In the genomic region with DNA sequence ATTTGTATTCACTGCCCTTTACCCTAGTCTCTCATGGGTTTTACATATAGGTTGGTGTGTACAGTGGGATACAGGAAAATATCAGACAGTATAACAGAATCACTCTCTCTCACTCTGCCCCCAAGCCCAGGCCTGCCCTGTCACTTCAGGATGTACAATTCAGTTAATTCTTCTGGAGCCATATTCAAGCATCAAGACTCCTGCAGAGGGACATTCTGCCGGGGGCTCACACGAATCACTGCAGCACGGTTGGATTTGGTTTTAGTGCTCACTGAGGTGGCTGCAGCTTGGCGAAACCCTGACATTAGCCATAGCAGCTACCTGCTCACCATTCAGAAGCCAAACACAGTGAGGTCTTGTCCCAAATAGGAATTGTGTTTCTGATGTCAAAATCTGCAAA, we compare ENCODE assay signal across 10 cellular contexts.
DNase-seq lines count a peak whose midpoint lies in the region; ATAC-seq, FAIRE-seq and TF ChIP-seq lines count a peak whose summit lies in the region.
"Had no signal": no experiment of that assay in that cellular context is flagged by ENCODE, and none has a peak within 500 bp of the region (broad histone marks: within the 10 kb centered on the region; RNA-seq: fewer than 3 reads in every experiment).

No MANE protein-coding gene starts in this region.

- DNase-seq in activated CD8-positive, alpha-beta memory T cell treated with anti-CD3 and anti-CD28 coated beads, Interleukin-2, amount 10 ng/mL, durations not matched to agents 7 days and 5 days, result no peak
- no peak for DNase-seq in activated CD8-positive, alpha-beta memory T cell treated with anti-CD3 and anti-CD28 coated beads for 24 hours
- no peak for DNase-seq in activated CD8-positive, alpha-beta T cell treated with anti-CD3 and anti-CD28 coated beads for 36 hours
- no peak for DNase-seq in kidney
- no peak for DNase-seq in nucleus accumbens (lab: John Stamatoyannopoulos, UW)
- DNase-seq in stimulated activated CD4-positive, alpha-beta T cell treated with anti-CD3 and anti-CD28 coated beads, Interleukin-2, amount 100 ng/mL, for 48 hours, result no peak
- DNase-seq: midbrain, NCI-H2107 had no signal

- H3K27ac Mint-ChIP-seq in activated CD8-positive, alpha-beta memory T cell treated with anti-CD3 and anti-CD28 coated beads, Interleukin-2, amount 10 ng/mL, durations not matched to agents 7 days and 5 days, result peak overlapping the region; percentile 90
- H3K27ac Mint-ChIP-seq in activated CD8-positive, alpha-beta T cell treated with anti-CD3 and anti-CD28 coated beads for 36 hours, result peak overlapping the region; percentile 86
- H3K27ac Mint-ChIP-seq in stimulated activated memory B cell treated with anti-CD40 and anti-IgM and Interleukin-4, amounts not matched to agents 10 μg/mL and 1 μg/mL and 100 μg/mL, for 72 hours, result no peak overlapping the region

- TF ChIP-seq CTCF in activated CD8-positive, alpha-beta T cell treated with anti-CD3 and anti-CD28 coated beads for 36 hours (IDR thresholded peaks at IDR 0.05), result no peak
- no peak for TF ChIP-seq CTCF in kidney (IDR thresholded peaks at IDR 0.05; ENCODE audit: borderline replicate concordance, extremely low read depth, insufficient read depth)

- H3K4me3 Mint-ChIP-seq in activated CD8-positive, alpha-beta memory T cell treated with anti-CD3 and anti-CD28 coated beads, Interleukin-2, amount 10 ng/mL, durations not matched to agents 7 days and 5 days, result peak overlapping the region; percentile 45
- H3K4me3 Mint-ChIP-seq in activated CD8-positive, alpha-beta T cell treated with anti-CD3 and anti-CD28 coated beads for 36 hours, result peak overlapping the region; percentile 22
- no peak overlapping the region for H3K4me3 Mint-ChIP-seq in stimulated activated memory B cell treated with anti-CD40 and anti-IgM and Interleukin-4, amounts not matched to agents 10 μg/mL and 1 μg/mL and 100 μg/mL, for 72 hours

- H3K36me3 ChIP-seq in kidney (ENCODE audit: control insufficient read depth in 1 of 2, insufficient read depth in 2 of 2, low read length in 2 of 2) (no peaks in the 10 kb centered on the region), subcutaneous abdominal adipose tissue (ENCODE audit: control insufficient read depth in 5 of 5, insufficient read depth in 5 of 5, low read length in 5 of 5) (peaks cover 0 to 2% (median 0%) of the 10 kb centered on the region in 5 donors)

- H3K27me3 ChIP-seq in subcutaneous abdominal adipose tissue (ENCODE audit: control insufficient read depth in 5 of 5, insufficient read depth in 4 of 5, low read length in 5 of 5), result no peaks in the 10 kb centered on the region

- no peak overlapping the region for H3K9ac ChIP-seq in kidney (ENCODE audit: low read length in 2 of 2)
- peak overlapping the region in 1 of 5 donors; percentile 56 for H3K9ac ChIP-seq in subcutaneous abdominal adipose tissue (ENCODE audit: low read length in 5 of 5)

- H3K9me3 ChIP-seq in kidney (ENCODE audit: control insufficient read depth in 1 of 2, low read length in 2 of 2) (peaks cover 0 to 13% of the 10 kb centered on the region in 2 donors), subcutaneous abdominal adipose tissue (ENCODE audit: control insufficient read depth in 5 of 5, low read length in 5 of 5) (peaks cover 0 to 23% (median 17%) of the 10 kb centered on the region in 5 donors)

- intact Hi-C loops in activated CD8-positive, alpha-beta T cell treated with anti-CD3 and anti-CD28 coated beads for 36 hours (cut with micrococcal nuclease), result loop anchor here (5.0 kb wide), 2 partner anchors 33 to 42 kb away; no protein-coding TSS in a partner anchor
- intact Hi-C loops in kidney (cut with DNase I), result no loop called here

- H3K27me3 Mint-ChIP-seq in activated CD8-positive, alpha-beta memory T cell treated with anti-CD3 and anti-CD28 coated beads, Interleukin-2, amount 10 ng/mL, durations not matched to agents 7 days and 5 days, result no peaks in the 10 kb centered on the region
- no peaks in the 10 kb centered on the region for H3K27me3 Mint-ChIP-seq in activated CD8-positive, alpha-beta T cell treated with anti-CD3 and anti-CD28 coated beads for 36 hours
- peaks cover 8% of the 10 kb centered on the region for H3K27me3 Mint-ChIP-seq in stimulated activated memory B cell treated with anti-CD40 and anti-IgM and Interleukin-4, amounts not matched to agents 10 μg/mL and 1 μg/mL and 100 μg/mL, for 72 hours

- H3K9me3 Mint-ChIP-seq in activated CD8-positive, alpha-beta memory T cell treated with anti-CD3 and anti-CD28 coated beads, Interleukin-2, amount 10 ng/mL, durations not matched to agents 7 days and 5 days (ENCODE audit: low read depth), result peaks cover 22% of the 10 kb centered on the region
- H3K9me3 Mint-ChIP-seq in activated CD8-positive, alpha-beta T cell treated with anti-CD3 and anti-CD28 coated beads for 36 hours, result peaks cover 29% of the 10 kb centered on the region
- H3K9me3 Mint-ChIP-seq in stimulated activated memory B cell treated with anti-CD40 and anti-IgM and Interleukin-4, amounts not matched to agents 10 μg/mL and 1 μg/mL and 100 μg/mL, for 72 hours, result peaks cover 7% of the 10 kb centered on the region

- H3K4me1 ChIP-seq in kidney (ENCODE audit: control insufficient read depth in 1 of 2, insufficient read depth in 1 of 2, low read depth in 1 of 2, low read length in 2 of 2) (peaks cover 0 to 14% of the 10 kb centered on the region in 2 donors), subcutaneous abdominal adipose tissue (ENCODE audit: control insufficient read depth in 5 of 5, insufficient read depth in 5 of 5, low read length in 5 of 5) (peaks cover 0 to 53% (median 12%) of the 10 kb centered on the region in 5 donors)

- no peak overlapping the region for H3K4me3 ChIP-seq in kidney (ENCODE audit: low read length in 2 of 2)
- peak overlapping the region in 1 of 5 donors; percentile 46 for H3K4me3 ChIP-seq in subcutaneous abdominal adipose tissue (ENCODE audit: low read depth in 1 of 5, low read length in 5 of 5)

- CTCF ChIA-PET in activated CD8-positive, alpha-beta memory T cell treated with anti-CD3 and anti-CD28 coated beads, Interleukin-2, amount 10 ng/mL, durations not matched to agents 7 days and 5 days (lab: Charles Lee), result interaction anchor here (1.0 to 2.6 kb wide), 6 partner anchors 15 to 79 kb away, joined by 3 to 7 read pairs (median 4); no protein-coding TSS in a partner anchor
- CTCF ChIA-PET in activated CD8-positive, alpha-beta T cell treated with anti-CD3 and anti-CD28 coated beads for 36 hours (lab: Charles Lee), result interaction anchor here (0.9 to 2.0 kb wide), 3 partner anchors 9 to 160 kb away, joined by 3 to 5 read pairs (median 4); no protein-coding TSS in a partner anchor

- H3K36me3 Mint-ChIP-seq in activated CD8-positive, alpha-beta memory T cell treated with anti-CD3 and anti-CD28 coated beads, Interleukin-2, amount 10 ng/mL, durations not matched to agents 7 days and 5 days, result peaks cover 35% of the 10 kb centered on the region
- H3K36me3 Mint-ChIP-seq in activated CD8-positive, alpha-beta T cell treated with anti-CD3 and anti-CD28 coated beads for 36 hours (ENCODE audit: low read depth), result peaks cover 19% of the 10 kb centered on the region
- H3K36me3 Mint-ChIP-seq in stimulated activated memory B cell treated with anti-CD40 and anti-IgM and Interleukin-4, amounts not matched to agents 10 μg/mL and 1 μg/mL and 100 μg/mL, for 72 hours, result peaks cover 20% of the 10 kb centered on the region

- H3K4me1 Mint-ChIP-seq in activated CD8-positive, alpha-beta memory T cell treated with anti-CD3 and anti-CD28 coated beads, Interleukin-2, amount 10 ng/mL, durations not matched to agents 7 days and 5 days, result peaks cover 38% of the 10 kb centered on the region
- peaks cover 26% of the 10 kb centered on the region for H3K4me1 Mint-ChIP-seq in activated CD8-positive, alpha-beta T cell treated with anti-CD3 and anti-CD28 coated beads for 36 hours (ENCODE audit: low read depth)
- H3K4me1 Mint-ChIP-seq in stimulated activated memory B cell treated with anti-CD40 and anti-IgM and Interleukin-4, amounts not matched to agents 10 μg/mL and 1 μg/mL and 100 μg/mL, for 72 hours, result peaks cover 12% of the 10 kb centered on the region

- H3K27ac ChIP-seq in kidney (ENCODE audit: low read depth in 2 of 2, low read length in 2 of 2) (peak overlapping the region; percentile 83 to 94), subcutaneous abdominal adipose tissue (ENCODE audit: low read depth, low read length) (peak overlapping the region; percentile 86)

- POLR2A ChIA-PET in activated CD8-positive, alpha-beta T cell treated with anti-CD3 and anti-CD28 coated beads for 36 hours (lab: Charles Lee), result interaction anchor here (1.7 to 2.4 kb wide), 3 partner anchors 9 to 24 kb away, joined by 7 to 8 read pairs (median 8); no protein-coding TSS in a partner anchor

- no peak for ATAC-seq in activated CD8-positive, alpha-beta memory T cell treated with anti-CD3 and anti-CD28 coated beads, Interleukin-2, amount 10 ng/mL, durations not matched to agents 7 days and 5 days
- no peak for ATAC-seq in activated CD8-positive, alpha-beta T cell treated with anti-CD3 and anti-CD28 coated beads for 36 hours
- ATAC-seq in stimulated activated memory B cell treated with anti-CD40 and anti-IgM and Interleukin-4, amounts not matched to agents 10 μg/mL and 1 μg/mL and 100 μg/mL, for 72 hours, result no peak

- FAIRE-seq in kidney (lab: Jason Lieb, UNC), result no peak
